ENCODE assay signal across 1 cellular context in the genomic region with DNA sequence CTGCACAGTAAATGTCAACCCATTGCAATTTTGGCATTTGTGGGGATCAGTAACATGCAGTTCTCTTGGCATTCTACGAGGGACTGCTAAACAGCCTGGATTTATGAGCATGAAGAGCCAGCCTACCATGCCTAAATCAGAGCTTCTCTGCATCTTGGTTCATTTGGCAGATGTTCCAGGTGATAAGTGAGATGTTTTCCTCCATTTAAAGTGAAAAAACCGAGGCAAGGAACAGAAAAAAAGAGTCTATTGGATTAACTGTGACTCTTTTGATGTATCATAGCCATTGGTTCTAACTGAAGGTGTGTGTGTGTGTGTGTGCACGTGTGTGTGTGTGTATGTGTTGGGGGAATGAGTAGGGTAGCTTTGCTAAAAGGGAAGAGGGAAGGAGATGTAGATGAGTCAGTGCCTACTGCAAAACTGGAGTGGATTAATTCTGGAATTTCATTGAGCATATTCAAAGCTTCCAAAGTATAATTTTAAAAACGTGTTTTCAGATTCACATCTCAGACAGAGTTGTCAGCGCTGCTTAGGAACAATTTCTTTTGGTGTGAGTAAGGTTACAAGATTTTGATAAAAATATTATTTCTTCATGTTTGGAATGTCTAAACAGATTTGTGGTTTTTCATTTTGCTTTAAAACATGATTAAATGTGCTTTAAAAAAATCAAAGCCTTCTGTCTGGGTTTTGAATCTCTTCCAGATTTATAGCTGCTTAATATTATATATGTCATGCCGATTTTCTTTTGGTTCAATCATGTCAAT.
A peak's percentile ranks its signal among the peaks of the same experiment; 100 is the strongest.
TF ChIP-seq lines count a peak whose summit lies in the region.

No MANE protein-coding gene starts in this region.

TF ChIP-seq in SK-N-SH, 30 proteins besides CTCF, POLR2A, EP300 and RAD21 (continued from another document):
- TF ChIP-seq EZH2phosphoT487 (IDR thresholded peaks at IDR 0.05; ENCODE audit: borderline replicate concordance, low read depth) (peak; percentile 76; the same call in 1 of the 2 replicates), USF1 (IDR thresholded peaks at IDR 0.05; ENCODE audit: borderline replicate concordance, low read depth) (no peak), FOXJ3 (CRISPR knock-in tag; IDR thresholded peaks at IDR 0.05) (no peak), POLR2AphosphoS5 (IDR thresholded peaks at IDR 0.05; ENCODE audit: low read depth, low read length) (peak; percentile 80), RXRA (IDR thresholded peaks at IDR 0.05; ENCODE audit: borderline replicate concordance, low read depth) (peak; percentile 54; the same call in 1 of the 2 replicates), ZBTB33 (IDR thresholded peaks at IDR 0.05; ENCODE audit: borderline replicate concordance, low read depth) (no peak), YY1 (IDR thresholded peaks at IDR 0.05; ENCODE audit: low read depth) (no peak), FOSL2 (IDR thresholded peaks at IDR 0.05; ENCODE audit: borderline replicate concordance, low read depth) (peak; percentile 80)
